Comparison of ENCODE assay signal across 8 cellular contexts in the genomic region with DNA sequence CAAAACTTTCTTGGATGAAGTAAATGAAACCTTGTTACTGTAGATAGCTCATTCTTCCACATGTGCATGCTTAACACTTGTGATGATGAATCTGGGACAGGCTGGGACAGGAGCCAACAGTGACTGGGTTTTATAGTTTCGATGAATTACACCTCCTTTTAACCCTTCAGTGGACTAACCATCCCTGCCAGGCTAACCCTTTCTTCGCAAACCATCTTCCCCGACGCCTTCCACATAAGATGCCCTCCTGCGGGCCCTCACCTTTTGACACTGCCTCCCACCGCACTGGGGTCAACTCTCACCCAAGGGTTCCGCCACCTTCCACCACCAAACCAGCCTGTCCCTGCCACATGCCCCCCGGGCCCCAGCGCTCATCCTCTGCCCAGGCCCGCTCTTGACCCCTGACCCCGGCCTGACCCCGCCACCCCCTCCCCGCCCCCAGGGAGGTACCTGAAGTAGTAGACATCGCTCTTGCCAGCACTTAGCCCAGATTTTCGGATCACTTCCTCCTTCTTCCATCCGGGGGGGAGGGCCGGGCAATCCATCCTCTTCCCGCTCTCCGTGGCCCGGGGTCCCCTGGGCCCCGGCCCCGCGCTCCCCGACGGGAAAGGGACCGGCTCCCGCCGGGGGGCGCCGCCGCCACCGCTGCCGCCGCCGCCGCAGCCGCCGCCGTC. TPM values are rescaled to one million over a fixed set of nuclear protein-coding genes. Genes with fewer than 3 reads are reported as not detected.
DNase-seq lines count a peak whose midpoint lies in the region; ATAC-seq and TF ChIP-seq lines count a peak whose summit lies in the region.

No MANE protein-coding gene starts in this region.

- no peak for TF ChIP-seq CTCF in A673 (conservative IDR thresholded peaks at IDR 0.05; ENCODE audit: low read depth, low read length)
- TF ChIP-seq CTCF in liver (IDR thresholded peaks at IDR 0.05; ENCODE audit: low read depth, low read length, missing input control) = no peak

- H3K4me3 ChIP-seq in A673 (ENCODE audit: low read depth, low read length, poor library complexity, severe bottlenecking) (peak overlapping the region; percentile 72), liver (ENCODE audit: low read depth in 1 of 3, low read length in 3 of 3) (peak overlapping the region; percentile 56 to 98 (median 77))

- peak overlapping the region; percentile 98 for H3K27ac Mint-ChIP-seq in activated CD4-positive, alpha-beta T cell treated with anti-CD3 and anti-CD28 coated beads for 36 hours

- BruUV-seq in A673 (replicated peaks; lab: Mats Ljungman, UMichigan) = no TSS peak

- peak overlapping the region; percentile 33 to 45 for H3K9ac ChIP-seq in liver (ENCODE audit: low read depth in 1 of 2, low read length in 2 of 2)

- peak overlapping the region; percentile 98 for H3K4me3 Mint-ChIP-seq in activated CD4-positive, alpha-beta T cell treated with anti-CD3 and anti-CD28 coated beads for 36 hours

- DNase-seq in A673 (ENCODE audit: low spot score) (peak; percentile 83), NCI-H2196 treated with DMSO at 0.1 percent for 48 hours (lab: John Stamatoyannopoulos, UW; ENCODE audit: unreplicated experiment) (peak; percentile 10), dermis microvascular lymphatic vessel endothelial cell (ENCODE audit: low read depth in 2 of 2) (peak; percentile 64 to 89)
- DNase-seq in activated CD4-positive, alpha-beta T cell treated with anti-CD3 and anti-CD28 coated beads for 36 hours = peak; percentile 79
- peak in 2 of 3 experiments; percentile 8 to 23 for DNase-seq in stimulated activated CD4-positive, alpha-beta T cell treated with anti-CD3 and anti-CD28 coated beads, TNF-alpha, amount 100 ng/mL, for 4 hours (ENCODE audit: low read depth in 3 of 3)

- no peaks in the 10 kb centered on the region for H3K9me3 Mint-ChIP-seq in activated CD4-positive, alpha-beta T cell treated with anti-CD3 and anti-CD28 coated beads for 36 hours (ENCODE audit: low read depth)

- H3K27me3 ChIP-seq in A673 (replicated peaks; ENCODE audit: insufficient read depth, low read depth, low read length, poor library complexity) (no peaks in the 10 kb centered on the region), liver (ENCODE audit: control insufficient read depth in 4 of 4, insufficient read depth in 4 of 4, low read length in 3 of 4) (no peaks in the 10 kb centered on the region)

- intact Hi-C loops in A673 (cut with micrococcal nuclease; ENCODE audit: unreplicated experiment) = loop anchor here (1.0 kb wide), 1 partner anchor 46 kb away; a partner anchor contains a TSS
- intact Hi-C loops in activated CD4-positive, alpha-beta T cell treated with anti-CD3 and anti-CD28 coated beads for 36 hours (cut with DNase I, micrococcal nuclease) = loop anchor here (1.0 to 2.0 kb wide), 10 partner anchors 24 to 169 kb away; a partner anchor contains a TSS

- no peaks in the 10 kb centered on the region for H3K36me3 ChIP-seq in A673 (ENCODE audit: insufficient read depth, low read length, poor library complexity, severe bottlenecking)
- H3K36me3 ChIP-seq in liver (ENCODE audit: control insufficient read depth in 4 of 4, insufficient read depth in 3 of 4, low read depth in 1 of 4, low read length in 3 of 4) = no peaks in the 10 kb centered on the region

- POLR2A ChIA-PET in A673 (lab: Charles Lee; ENCODE audit: low non-redundant PET) = interaction anchor here (0.6 kb wide), 1 partner anchor 42 kb away, joined by 3 read pairs; no protein-coding TSS in a partner anchor
- POLR2A ChIA-PET in activated CD4-positive, alpha-beta T cell treated with anti-CD3 and anti-CD28 coated beads for 36 hours (lab: Charles Lee) = interaction anchor here (0.5 to 1.6 kb wide), 14 partner anchors 11 to 169 kb away, joined by 3 to 21 read pairs (median 5); a partner anchor contains a TSS

- no peak for TF ChIP-seq RAD21 in liver (IDR thresholded peaks at IDR 0.05)

- no peaks in the 10 kb centered on the region for H3K27me3 Mint-ChIP-seq in activated CD4-positive, alpha-beta T cell treated with anti-CD3 and anti-CD28 coated beads for 36 hours

- peaks cover 20% of the 10 kb centered on the region for H3K36me3 Mint-ChIP-seq in activated CD4-positive, alpha-beta T cell treated with anti-CD3 and anti-CD28 coated beads for 36 hours (ENCODE audit: low read depth)

- H3K4me1 Mint-ChIP-seq in activated CD4-positive, alpha-beta T cell treated with anti-CD3 and anti-CD28 coated beads for 36 hours = peaks cover 47% of the 10 kb centered on the region

- H3K27ac ChIP-seq in A673 (ENCODE audit: low read depth, low read length, poor library complexity, severe bottlenecking) = no peak overlapping the region
- peak overlapping the region; percentile 65 to 72 for H3K27ac ChIP-seq in liver (ENCODE audit: low read depth in 1 of 2, low read length in 2 of 2)

- WGBS in liver = 2% methylated on average over 39 of the region's 39 CpGs

- H3K4me1 ChIP-seq in A673 (ENCODE audit: insufficient read depth, low read length, poor library complexity, severe bottlenecking) (peaks cover 39% of the 10 kb centered on the region), liver (ENCODE audit: control insufficient read depth in 4 of 4, insufficient read depth in 4 of 4, low read length in 3 of 4) (peaks cover 6 to 25% (median 14%) of the 10 kb centered on the region in 4 donors)

- H3K9me3 ChIP-seq in A673 (ENCODE audit: low read depth, low read length, poor library complexity, severe bottlenecking) (no peaks in the 10 kb centered on the region), liver (ENCODE audit: control insufficient read depth in 4 of 4, low read length in 3 of 4) (no peaks in the 10 kb centered on the region)

- CTCF ChIA-PET in A673 (lab: Charles Lee) = interaction anchor here (0.7 kb wide), 1 partner anchor 12 kb away, joined by 3 read pairs; no protein-coding TSS in a partner anchor
- CTCF ChIA-PET in activated CD4-positive, alpha-beta T cell treated with anti-CD3 and anti-CD28 coated beads for 36 hours (lab: Charles Lee) = interaction anchor here (0.6 to 2.8 kb wide), 19 partner anchors 9 to 169 kb away, joined by 3 to 35 read pairs (median 5); a partner anchor contains a TSS

- ATAC-seq in GM18861 (IDR thresholded peaks at IDR 0.05; ENCODE audit: unreplicated experiment) = peak; percentile 12
- peak; percentile 19 for ATAC-seq in HG03097 (IDR thresholded peaks at IDR 0.05; ENCODE audit: low FRiP score, unreplicated experiment)
- peak; percentile 52 for ATAC-seq in activated CD4-positive, alpha-beta T cell treated with anti-CD3 and anti-CD28 coated beads for 36 hours

TF ChIP-seq in liver, 16 proteins besides CTCF, POLR2A, EP300 and RAD21:
- TF ChIP-seq GABPA (IDR thresholded peaks at IDR 0.05 in 1 of 2, conservative IDR thresholded peaks at IDR 0.05 in 1 of 2) (no peak), NR2F2 (IDR thresholded peaks at IDR 0.05) (peak; percentile 42), JUND (IDR thresholded peaks at IDR 0.05) (no peak)
- TF ChIP-seq, protein P1, sequence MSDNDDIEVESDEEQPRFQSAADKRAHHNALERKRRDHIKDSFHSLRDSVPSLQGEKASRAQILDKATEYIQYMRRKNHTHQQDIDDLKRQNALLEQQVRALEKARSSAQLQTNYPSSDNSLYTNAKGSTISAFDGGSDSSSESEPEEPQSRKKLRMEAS (IDR thresholded peaks at IDR 0.05) = no peak

RNA-seq across cellular contexts. Expression of a gene that starts 0.8 kb away (rescaled TPM):
- 79.7 and 86.7 TPM in 2 replicates for total RNA-seq in A673 (2021)
- total RNA-seq in activated CD4-positive, alpha-beta T cell treated with anti-CD3 and anti-CD28 coated beads for 36 hours = 100 to 1,000 TPM; 134 to 143 TPM
- 21.2 and 22.6 TPM in 2 replicates for total RNA-seq in dermis microvascular lymphatic vessel endothelial cell
- 10 to 100 TPM; 11.0 to 11.8 TPM for total RNA-seq in liver
- 10 to 100 TPM in 1 of 2 donors, 1 to 10 TPM in 1; 9.2 to 16.2 TPM for polyA plus RNA-seq in liver

RNA-seq across cellular contexts. Expression of a gene that starts 45.6 kb away (rescaled TPM):
- total RNA-seq in A673 (2021) (33.6 and 35.6 TPM in 2 replicates), dermis microvascular lymphatic vessel endothelial cell (8.9 and 15.3 TPM in 2 replicates), liver (10 to 100 TPM in 1 of 2 donors, 1 to 10 TPM in 1; 7.3 to 12.9 TPM)
- total RNA-seq in activated CD4-positive, alpha-beta T cell treated with anti-CD3 and anti-CD28 coated beads for 36 hours = 10 to 100 TPM; 18.7 to 23.9 TPM
- polyA plus RNA-seq in liver = 1 to 10 TPM; 2.4 to 8.0 TPM

Comparison
In these comparisons a context has a peak if more than half of its experiments do, and no peak if none do; other contexts are left out.
1. DNase-seq: peak in every context shown above with its lines; median percentile 83 in A673; 79 in activated CD4-positive, alpha-beta T cell treated with anti-CD3 and anti-CD28 coated beads for 36 hours; 76 in dermis microvascular lymphatic vessel endothelial cell; 16 in stimulated activated CD4-positive, alpha-beta T cell treated with anti-CD3 and anti-CD28 coated beads, TNF-alpha, amount 100 ng/mL, for 4 hours; 10 in NCI-H2196 treated with DMSO at 0.1 percent for 48 hours.